1 cellular context compared by ENCODE assay signal in the genomic region with DNA sequence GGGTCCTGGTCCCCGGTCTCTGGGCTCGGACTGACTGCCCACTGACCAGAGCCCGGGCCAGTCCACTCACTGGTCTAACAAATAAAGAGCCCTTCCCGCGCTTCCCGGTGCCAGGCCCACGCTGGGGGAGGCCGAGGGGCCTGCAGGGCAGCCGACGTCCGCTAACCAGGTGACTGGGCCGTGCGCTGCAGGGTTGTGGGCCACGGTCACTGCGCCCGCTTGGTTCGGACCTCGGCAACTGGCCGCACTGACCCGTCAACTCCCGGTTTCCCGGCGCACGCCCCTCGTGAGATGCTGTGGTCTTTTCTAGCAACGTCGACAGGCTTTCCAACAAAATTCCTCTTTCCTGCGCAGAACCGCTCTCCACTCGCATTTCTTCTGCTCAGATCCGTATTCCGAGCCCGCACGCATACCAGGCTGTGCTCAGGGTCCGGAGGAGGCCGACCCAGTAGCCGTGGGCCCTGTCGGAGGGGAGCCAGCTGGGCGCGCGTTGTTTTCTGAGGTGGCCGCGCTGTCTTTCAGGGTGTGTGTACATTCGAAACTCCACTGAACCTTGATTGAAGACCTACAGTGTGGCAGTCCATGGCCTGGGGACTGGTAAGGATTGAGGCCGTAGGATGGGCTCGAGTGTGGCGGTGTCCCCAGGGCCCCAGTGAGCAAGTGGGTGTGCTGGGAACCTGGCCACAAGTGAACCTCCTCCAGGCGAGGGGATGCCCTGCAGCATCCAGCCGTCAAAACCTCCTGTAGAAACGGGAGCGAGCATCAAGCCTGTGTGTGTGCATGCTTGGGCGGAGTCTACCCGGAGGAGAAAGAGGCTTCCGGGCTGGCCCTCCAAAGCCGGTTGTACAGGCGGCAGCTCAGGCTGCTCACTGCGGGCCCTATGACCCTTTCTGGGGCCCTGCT.
TF ChIP-seq lines count a peak whose summit lies in the region.

No MANE protein-coding gene starts in this region.

TF ChIP-seq in HepG2, 621 proteins besides CTCF, POLR2A, EP300 and RAD21 (continued from another document and continues in another):
- TF ChIP-seq, protein P1, sequence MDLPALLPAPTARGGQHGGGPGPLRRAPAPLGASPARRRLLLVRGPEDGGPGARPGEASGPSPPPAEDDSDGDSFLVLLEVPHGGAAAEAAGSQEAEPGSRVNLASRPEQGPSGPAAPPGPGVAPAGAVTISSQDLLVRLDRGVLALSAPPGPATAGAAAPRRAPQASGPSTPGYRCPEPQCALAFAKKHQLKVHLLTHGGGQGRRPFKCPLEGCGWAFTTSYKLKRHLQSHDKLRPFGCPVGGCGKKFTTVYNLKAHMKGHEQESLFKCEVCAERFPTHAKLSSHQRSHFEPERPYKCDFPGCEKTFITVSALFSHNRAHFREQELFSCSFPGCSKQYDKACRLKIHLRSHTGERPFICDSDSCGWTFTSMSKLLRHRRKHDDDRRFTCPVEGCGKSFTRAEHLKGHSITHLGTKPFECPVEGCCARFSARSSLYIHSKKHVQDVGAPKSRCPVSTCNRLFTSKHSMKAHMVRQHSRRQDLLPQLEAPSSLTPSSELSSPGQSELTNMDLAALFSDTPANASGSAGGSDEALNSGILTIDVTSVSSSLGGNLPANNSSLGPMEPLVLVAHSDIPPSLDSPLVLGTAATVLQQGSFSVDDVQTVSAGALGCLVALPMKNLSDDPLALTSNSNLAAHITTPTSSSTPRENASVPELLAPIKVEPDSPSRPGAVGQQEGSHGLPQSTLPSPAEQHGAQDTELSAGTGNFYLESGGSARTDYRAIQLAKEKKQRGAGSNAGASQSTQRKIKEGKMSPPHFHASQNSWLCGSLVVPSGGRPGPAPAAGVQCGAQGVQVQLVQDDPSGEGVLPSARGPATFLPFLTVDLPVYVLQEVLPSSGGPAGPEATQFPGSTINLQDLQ (CRISPR knock-in tag; IDR thresholded peaks at IDR 0.05): 0 out of 2 replicates have a peak, but pooled peaks have one; percentile 54
- TF ChIP-seq MIER3 (CRISPR knock-in tag; IDR thresholded peaks at IDR 0.05; ENCODE audit: borderline replicate concordance) (no peak), ZGPAT (CRISPR knock-in tag; IDR thresholded peaks at IDR 0.05) (peak; percentile 17; the same call in 1 of the 2 replicates), SYNCRIP (IDR thresholded peaks at IDR 0.05; ENCODE audit: insufficient read depth, low read depth, low read length) (no peak), PBX3 (CRISPR knock-in tag; IDR thresholded peaks at IDR 0.05; ENCODE audit: borderline replicate concordance) (no peak), PATZ1 (CRISPR knock-in tag; IDR thresholded peaks at IDR 0.05) (no peak), ZFY (CRISPR knock-in tag; IDR thresholded peaks at IDR 0.05) (peak; percentile 80), CENPT (CRISPR knock-in tag; IDR thresholded peaks at IDR 0.05; ENCODE audit: low read depth) (no peak), KAT2B (IDR thresholded peaks at IDR 0.05; ENCODE audit: borderline replicate concordance, low read depth, low read length) (no peak), ZNF180 (CRISPR knock-in tag; IDR thresholded peaks at IDR 0.05; ENCODE audit: borderline replicate concordance, low read depth) (no peak), JUN (CRISPR knock-in tag; IDR thresholded peaks at IDR 0.05) (no peak; the same call in 1 of the 2 replicates), MXD3 (CRISPR knock-in tag; IDR thresholded peaks at IDR 0.05) (peak; percentile 21; the same call in 1 of the 2 replicates), FLYWCH1 (CRISPR knock-in tag; IDR thresholded peaks at IDR 0.05) (no peak), BRCA1 (CRISPR knock-in tag; IDR thresholded peaks at IDR 0.05) (0 out of 2 replicates have a peak, but pooled peaks have one; percentile 44), ZNF160 (CRISPR knock-in tag; IDR thresholded peaks at IDR 0.05) (no peak), ZNF331 (CRISPR knock-in tag; IDR thresholded peaks at IDR 0.05) (no peak), ARID3A (IDR thresholded peaks at IDR 0.05; ENCODE audit: low read depth, low read length) (no peak), HNF4G (IDR thresholded peaks at IDR 0.05; ENCODE audit: borderline replicate concordance, low read depth, low read length) (no peak), HNF4G (CRISPR knock-in tag; IDR thresholded peaks at IDR 0.05; ENCODE audit: borderline replicate concordance, low read depth) (no peak), ATF7-NPFF (CRISPR knock-in tag; IDR thresholded peaks at IDR 0.05; ENCODE audit: low read depth) (no peak; the same call in 1 of the 2 replicates), E2F1 (CRISPR knock-in tag; IDR thresholded peaks at IDR 0.05) (no peak), LCORL (IDR thresholded peaks at IDR 0.05) (no peak), LCORL (CRISPR knock-in tag; IDR thresholded peaks at IDR 0.05) (no peak; the same call in 1 of the 2 replicates), TSC22D2 (CRISPR knock-in tag; IDR thresholded peaks at IDR 0.05; ENCODE audit: borderline replicate concordance) (no peak), SIN3A (IDR thresholded peaks at IDR 0.05; ENCODE audit: borderline replicate concordance, low read depth, low read length) (peak; percentile 59; the same call in 1 of the 2 replicates), E2F5 (CRISPR knock-in tag; conservative IDR thresholded peaks at IDR 0.05) (no peak)
- TF ChIP-seq, protein P2, sequence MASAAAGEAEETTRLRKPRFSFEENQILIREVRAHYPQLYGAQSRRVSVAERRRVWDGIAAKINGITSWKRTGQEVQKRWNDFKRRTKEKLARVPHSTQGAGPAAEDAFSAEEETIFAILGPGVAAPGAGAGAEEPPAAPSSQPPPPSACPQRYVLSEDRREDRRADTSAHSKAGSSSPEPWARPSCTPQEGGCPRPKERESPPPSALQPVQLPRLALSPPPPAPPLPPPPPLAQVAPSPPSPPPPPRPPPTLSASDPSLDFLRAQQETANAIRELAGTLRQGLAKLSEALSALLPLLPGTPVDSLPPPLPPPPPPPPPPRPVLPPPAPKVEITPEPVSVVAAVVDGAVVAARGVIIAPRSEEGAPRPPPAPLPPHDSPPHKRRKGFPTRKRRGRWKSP (CRISPR knock-in tag; IDR thresholded peaks at IDR 0.05): peak; percentile 51; the same call in 1 of the 2 replicates
- TF ChIP-seq, protein P3, sequence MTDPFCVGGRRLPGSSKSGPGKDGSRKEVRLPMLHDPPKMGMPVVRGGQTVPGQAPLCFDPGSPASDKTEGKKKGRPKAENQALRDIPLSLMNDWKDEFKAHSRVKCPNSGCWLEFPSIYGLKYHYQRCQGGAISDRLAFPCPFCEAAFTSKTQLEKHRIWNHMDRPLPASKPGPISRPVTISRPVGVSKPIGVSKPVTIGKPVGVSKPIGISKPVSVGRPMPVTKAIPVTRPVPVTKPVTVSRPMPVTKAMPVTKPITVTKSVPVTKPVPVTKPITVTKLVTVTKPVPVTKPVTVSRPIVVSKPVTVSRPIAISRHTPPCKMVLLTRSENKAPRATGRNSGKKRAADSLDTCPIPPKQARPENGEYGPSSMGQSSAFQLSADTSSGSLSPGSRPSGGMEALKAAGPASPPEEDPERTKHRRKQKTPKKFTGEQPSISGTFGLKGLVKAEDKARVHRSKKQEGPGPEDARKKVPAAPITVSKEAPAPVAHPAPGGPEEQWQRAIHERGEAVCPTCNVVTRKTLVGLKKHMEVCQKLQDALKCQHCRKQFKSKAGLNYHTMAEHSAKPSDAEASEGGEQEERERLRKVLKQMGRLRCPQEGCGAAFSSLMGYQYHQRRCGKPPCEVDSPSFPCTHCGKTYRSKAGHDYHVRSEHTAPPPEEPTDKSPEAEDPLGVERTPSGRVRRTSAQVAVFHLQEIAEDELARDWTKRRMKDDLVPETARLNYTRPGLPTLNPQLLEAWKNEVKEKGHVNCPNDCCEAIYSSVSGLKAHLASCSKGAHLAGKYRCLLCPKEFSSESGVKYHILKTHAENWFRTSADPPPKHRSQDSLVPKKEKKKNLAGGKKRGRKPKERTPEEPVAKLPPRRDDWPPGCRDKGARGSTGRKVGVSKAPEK (CRISPR knock-in tag; IDR thresholded peaks at IDR 0.05; ENCODE audit: borderline replicate concordance): no peak
- TF ChIP-seq, protein P4, sequence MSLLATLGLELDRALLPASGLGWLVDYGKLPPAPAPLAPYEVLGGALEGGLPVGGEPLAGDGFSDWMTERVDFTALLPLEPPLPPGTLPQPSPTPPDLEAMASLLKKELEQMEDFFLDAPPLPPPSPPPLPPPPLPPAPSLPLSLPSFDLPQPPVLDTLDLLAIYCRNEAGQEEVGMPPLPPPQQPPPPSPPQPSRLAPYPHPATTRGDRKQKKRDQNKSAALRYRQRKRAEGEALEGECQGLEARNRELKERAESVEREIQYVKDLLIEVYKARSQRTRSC (CRISPR knock-in tag; IDR thresholded peaks at IDR 0.05; ENCODE audit: low read depth): no peak; the same call in 1 of the 2 replicates
- TF ChIP-seq, protein P5, sequence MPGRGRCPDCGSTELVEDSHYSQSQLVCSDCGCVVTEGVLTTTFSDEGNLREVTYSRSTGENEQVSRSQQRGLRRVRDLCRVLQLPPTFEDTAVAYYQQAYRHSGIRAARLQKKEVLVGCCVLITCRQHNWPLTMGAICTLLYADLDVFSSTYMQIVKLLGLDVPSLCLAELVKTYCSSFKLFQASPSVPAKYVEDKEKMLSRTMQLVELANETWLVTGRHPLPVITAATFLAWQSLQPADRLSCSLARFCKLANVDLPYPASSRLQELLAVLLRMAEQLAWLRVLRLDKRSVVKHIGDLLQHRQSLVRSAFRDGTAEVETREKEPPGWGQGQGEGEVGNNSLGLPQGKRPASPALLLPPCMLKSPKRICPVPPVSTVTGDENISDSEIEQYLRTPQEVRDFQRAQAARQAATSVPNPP (CRISPR knock-in tag; IDR thresholded peaks at IDR 0.05): no peak
